18 cellular contexts compared by ENCODE assay signal in the genomic region with DNA sequence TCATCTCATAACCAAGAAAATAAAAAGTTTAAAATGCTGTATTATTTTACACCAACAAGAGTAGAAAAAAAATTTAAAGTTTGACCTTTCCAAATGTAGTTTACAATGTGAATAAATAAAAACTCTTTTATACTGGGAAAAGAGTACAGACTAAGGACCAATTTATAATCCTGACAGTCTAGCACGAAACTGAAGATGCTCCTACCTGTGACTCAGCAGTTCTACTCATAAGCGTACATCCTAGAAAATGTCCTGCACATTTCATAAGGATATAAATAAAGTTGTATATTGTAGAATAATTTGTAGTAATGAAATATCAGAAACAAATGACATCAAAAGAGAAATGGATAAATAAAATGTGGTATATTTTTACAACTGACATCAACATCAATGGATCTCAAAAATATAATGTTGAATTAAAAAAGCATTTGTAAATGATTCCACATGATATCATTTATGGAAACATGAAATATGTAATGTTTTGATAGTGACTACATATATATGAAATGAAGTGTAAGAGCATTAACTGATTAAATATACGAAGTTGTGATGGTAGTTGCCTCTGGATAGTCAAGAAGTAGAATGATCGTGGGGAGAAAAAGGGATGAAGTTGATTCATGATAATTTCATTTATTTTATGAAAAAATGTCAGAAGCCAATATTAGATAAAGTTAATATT.
"Had no signal": no experiment of that assay in that cellular context is flagged by ENCODE, and none has a peak within 500 bp of the region (broad histone marks: within the 10 kb centered on the region; RNA-seq: fewer than 3 reads in every experiment).

No MANE protein-coding gene starts in this region.

- H3K27me3 ChIP-seq: ascending aorta, ovary, testis had no signal

- H3K27ac Mint-ChIP-seq: activated CD8-positive, alpha-beta T cell treated with anti-CD3 and anti-CD28 coated beads for 36 hours; activated naive CD8-positive, alpha-beta T cell treated with anti-CD3 and anti-CD28 coated beads, Interleukin-2, amount 10 ng/mL, durations not matched to agents 7 days and 5 days; immature natural killer cell; memory B cell; nephron progenitor cell; stimulated activated naive CD8-positive, alpha-beta T cell treated with anti-CD3 and anti-CD28 coated beads, Interleukin-15, amount 100 ng/mL, for 72 hours had no signal

- H3K36me3 Mint-ChIP-seq: immature natural killer cell had no signal

- ATAC-seq: activated CD8-positive, alpha-beta T cell treated with anti-CD3 and anti-CD28 coated beads for 36 hours; stimulated activated naive CD8-positive, alpha-beta T cell treated with anti-CD3 and anti-CD28 coated beads, Interleukin-15, amount 100 ng/mL, for 72 hours had no signal

- DNase-seq: activated CD4-positive, alpha-beta T cell treated with anti-CD3 and anti-CD28 coated beads for 4 hours; activated CD8-positive, alpha-beta memory T cell treated with anti-CD3 and anti-CD28 coated beads, Interleukin-2, amount 50 U/mL, for 4 hours; activated CD8-positive, alpha-beta T cell treated with anti-CD3 and anti-CD28 coated beads for 36 hours; activated naive CD8-positive, alpha-beta T cell treated with anti-CD3 and anti-CD28 coated beads, Interleukin-2, amount 10 ng/mL, durations not matched to agents 7 days and 5 days; central memory CD4-positive, alpha-beta T cell; dermis blood vessel endothelial cell; glutamatergic neuron; immature natural killer cell; nephron progenitor cell; ovary; stimulated activated CD4-positive, alpha-beta T cell treated with anti-CD3 and anti-CD28 coated beads, Interleukin-15, amount 100 ng/mL, for 24 hours; stimulated activated CD4-positive, alpha-beta T cell treated with anti-CD3 and anti-CD28 coated beads, Interleukin-4, amount 100 ng/mL, for 24 hours; stimulated activated naive CD8-positive, alpha-beta T cell treated with anti-CD3 and anti-CD28 coated beads, Interleukin-15, amount 100 ng/mL, for 72 hours; T-helper 1 cell; testis; WERI-Rb-1 had no signal

- H3K4me1 ChIP-seq: testis had no signal

- H3K9me3 ChIP-seq: ascending aorta, ovary, testis had no signal

- H3K36me3 ChIP-seq: ascending aorta, ovary, WERI-Rb-1 had no signal

- H3K27me3 Mint-ChIP-seq: activated CD8-positive, alpha-beta T cell treated with anti-CD3 and anti-CD28 coated beads for 36 hours; activated naive CD8-positive, alpha-beta T cell treated with anti-CD3 and anti-CD28 coated beads, Interleukin-2, amount 10 ng/mL, durations not matched to agents 7 days and 5 days; memory B cell; stimulated activated naive CD8-positive, alpha-beta T cell treated with anti-CD3 and anti-CD28 coated beads, Interleukin-15, amount 100 ng/mL, for 72 hours had no signal

- H3K4me3 ChIP-seq: ascending aorta, ovary, testis had no signal

- H3K27ac ChIP-seq: ascending aorta, ovary, testis, WERI-Rb-1 had no signal

- H3K4me1 Mint-ChIP-seq: memory B cell had no signal

- H3K4me3 Mint-ChIP-seq: activated CD8-positive, alpha-beta T cell treated with anti-CD3 and anti-CD28 coated beads for 36 hours; activated naive CD8-positive, alpha-beta T cell treated with anti-CD3 and anti-CD28 coated beads, Interleukin-2, amount 10 ng/mL, durations not matched to agents 7 days and 5 days; immature natural killer cell; memory B cell; nephron progenitor cell; stimulated activated naive CD8-positive, alpha-beta T cell treated with anti-CD3 and anti-CD28 coated beads, Interleukin-15, amount 100 ng/mL, for 72 hours had no signal

- H3K9me3 Mint-ChIP-seq: immature natural killer cell, memory B cell, nephron progenitor cell had no signal
